8 cellular contexts compared by ENCODE assay signal in genomic region chr15:38817427-38818155, GRCh38.
DNase-seq lines count a peak whose midpoint lies in the region; ATAC-seq, FAIRE-seq and TF ChIP-seq lines count a peak whose summit lies in the region.

No MANE protein-coding gene starts in this region.

- H3K4me1 ChIP-seq in adipocyte (ENCODE audit: control insufficient read depth, insufficient read depth, low read length), result peaks cover 3% of the 10 kb centered on the region
- peaks cover 0 to 12% (median 6%) of the 10 kb centered on the region in 4 donors for H3K4me1 ChIP-seq in sigmoid colon

- peak overlapping the region in 1 of 4 donors; percentile 35 for H3K27ac ChIP-seq in sigmoid colon

- TF ChIP-seq CTCF in GM12872 (IDR thresholded peaks at IDR 0.05; ENCODE audit: insufficient read depth, low read depth, low read length) (peak; percentile 100), LNCaP clone FGC (IDR thresholded peaks at IDR 0.05; ENCODE audit: control insufficient read depth, extremely low read depth, insufficient read depth) (peak; percentile 100), sigmoid colon (IDR thresholded peaks at IDR 0.05) (peak; percentile 98 to 100 (median 99))

- no peaks in the 10 kb centered on the region for H3K27me3 ChIP-seq in adipocyte (replicated peaks; ENCODE audit: control insufficient read depth, insufficient read depth, low read length)
- H3K27me3 ChIP-seq in sigmoid colon, result no peaks in the 10 kb centered on the region

- H3K9me3 ChIP-seq in adipocyte (ENCODE audit: control insufficient read depth, low read length), result no peaks in the 10 kb centered on the region
- H3K9me3 ChIP-seq in sigmoid colon, result no peaks in the 10 kb centered on the region

- no peak for FAIRE-seq in H54 (lab: Jason Lieb, UNC)

- H3K36me3 ChIP-seq in adipocyte (ENCODE audit: control insufficient read depth, insufficient read depth, low read length, severe bottlenecking) (no peaks in the 10 kb centered on the region), sigmoid colon (no peaks in the 10 kb centered on the region)

- intact Hi-C loops in left ventricle myocardium superior (cut with micrococcal nuclease), result loop anchor here (10.0 kb wide), 1 partner anchor 767 kb away; the partner anchor contains the start of gene THBS1
- intact Hi-C loops in sigmoid colon (cut with DNase I), result loop anchor here (2.0 to 10.0 kb wide), 5 partner anchors 175 to 939 kb away; partner anchors contain the start of gene THBS1

- peak; percentile 62 for DNase-seq in H54 (ENCODE audit: insufficient read length, low spot score)
- peak; percentile 53 for DNase-seq in LNCaP clone FGC (ENCODE audit: low read depth)
- DNase-seq in SW480 (ENCODE audit: low spot score), result peak; percentile 64
- DNase-seq in adipocyte (ENCODE audit: low read depth), result peak; percentile 78
- peak; percentile 89 for DNase-seq in left ventricle myocardium superior
- peak; percentile 89 for DNase-seq in sigmoid colon
- DNase-seq in GF-D8 (lab: John Stamatoyannopoulos, UW), result no peak

- H3K4me3 ChIP-seq in LNCaP clone FGC (ENCODE audit: low read depth, low read length) (no peak overlapping the region), adipocyte (ENCODE audit: low read length) (no peak overlapping the region), sigmoid colon (no peak overlapping the region)

- 10 to 19% methylated on average over 12 of the region's 12 CpGs for WGBS in sigmoid colon, 2 donors

- TF ChIP-seq EP300 in sigmoid colon (IDR thresholded peaks at IDR 0.05), result no peak

- H3K9ac ChIP-seq in adipocyte (ENCODE audit: low read length), result peak overlapping the region; percentile 9

- peak; percentile 94 for ATAC-seq in left ventricle myocardium superior

- TF ChIP-seq POLR2A in H54 (IDR thresholded peaks at IDR 0.05; ENCODE audit: low read depth, low read length) (no peak), sigmoid colon (IDR thresholded peaks at IDR 0.05) (no peak)
